In genomic region chr19:11405846-11406643, GRCh38 we compare ENCODE assay signal across 9 cellular contexts. TPM values are rescaled to one million over a fixed set of nuclear protein-coding genes. Genes with fewer than 3 reads are reported as not detected.
DNase-seq lines count a peak whose midpoint lies in the region; ATAC-seq and TF ChIP-seq lines count a peak whose summit lies in the region.
"Had no signal": no experiment of that assay in that cellular context is flagged by ENCODE, and none has a peak within 500 bp of the region (broad histone marks: within the 10 kb centered on the region; RNA-seq: fewer than 3 reads in every experiment).

No MANE protein-coding gene starts in this region.

- no peaks in the 10 kb centered on the region for H3K9me3 Mint-ChIP-seq in naive thymus-derived CD8-positive, alpha-beta T cell

- no peak overlapping the region for H3K4me3 Mint-ChIP-seq in naive thymus-derived CD8-positive, alpha-beta T cell

- peak; percentile 56 for DNase-seq in BE2C
- peak; percentile 39 for DNase-seq in RPMI8226
- no peak for DNase-seq in choroid plexus epithelial cell (ENCODE audit: low read depth)
- peak in 2 of 10 donors; percentile 26 to 27 for DNase-seq in naive thymus-derived CD8-positive, alpha-beta T cell
- no peak for DNase-seq in stomach
- no peak for DNase-seq in NCI-H1092 treated with DMSO at 0.1 percent for 48 hours (lab: John Stamatoyannopoulos, UW)
- no peak for DNase-seq in GOT3 (lab: John Stamatoyannopoulos, UW)
- DNase-seq: Calu3 had no signal

- H3K4me3 ChIP-seq in BE2C (ENCODE audit: low read depth, low read length) (peak overlapping the region; percentile 34), choroid plexus epithelial cell (ENCODE audit: low read depth, low read length) (no peak overlapping the region), stomach (no peak overlapping the region)

- no peaks in the 10 kb centered on the region for H3K9me3 ChIP-seq in BE2C
- no peaks in the 10 kb centered on the region for H3K9me3 ChIP-seq in stomach

- POLR2A ChIA-PET in naive thymus-derived CD8-positive, alpha-beta T cell (lab: Charles Lee): interaction anchor here (0.7 kb wide), 1 partner anchor 114 kb away, joined by 3 read pairs; no protein-coding TSS in a partner anchor

- peaks cover 0 to 31% (median 12%) of the 10 kb centered on the region in 5 donors for H3K27me3 Mint-ChIP-seq in naive thymus-derived CD8-positive, alpha-beta T cell

- H3K27me3 ChIP-seq in BE2C: no peaks in the 10 kb centered on the region; the same call in 1 of the 2 replicates
- peaks cover 0 to 25% (median 0%) of the 10 kb centered on the region in 3 donors for H3K27me3 ChIP-seq in stomach

- TF ChIP-seq EP300 in stomach (IDR thresholded peaks at IDR 0.05): no peak

- 55 to 80% (median 70%) methylated on average over 44 of the region's 44 CpGs for WGBS in stomach, 5 donors

- no peaks in the 10 kb centered on the region for H3K36me3 Mint-ChIP-seq in naive thymus-derived CD8-positive, alpha-beta T cell

- TF ChIP-seq CTCF in BE2C (IDR thresholded peaks at IDR 0.05; ENCODE audit: low read depth, low read length) (peak; percentile 52), choroid plexus epithelial cell (conservative IDR thresholded peaks at IDR 0.05; ENCODE audit: low read depth, low read length) (peak; percentile 49), stomach (IDR thresholded peaks at IDR 0.05) (no peak)

- ATAC-seq in naive thymus-derived CD8-positive, alpha-beta T cell: peak; percentile 56 to 76
- ATAC-seq in HG03097 (IDR thresholded peaks at IDR 0.05; ENCODE audit: low FRiP score, unreplicated experiment): no peak

- H3K4me1 ChIP-seq in BE2C (peaks cover 3% of the 10 kb centered on the region; the same call in 1 of the 2 replicates), stomach (peaks cover 0 to 6% (median 4%) of the 10 kb centered on the region in 4 donors)

- no peak overlapping the region for H3K27ac Mint-ChIP-seq in naive thymus-derived CD8-positive, alpha-beta T cell

- TF ChIP-seq POLR2A in stomach (IDR thresholded peaks at IDR 0.05): no peak

- intact Hi-C loops in stomach (cut with DNase I; ENCODE audit: low total_unique reads): no loop called here

- peaks cover 0 to 2% (median 0%) of the 10 kb centered on the region in 4 donors for H3K4me1 Mint-ChIP-seq in naive thymus-derived CD8-positive, alpha-beta T cell

- no peaks in the 10 kb centered on the region for H3K36me3 ChIP-seq in BE2C
- peaks cover 0 to 45% (median 29%) of the 10 kb centered on the region in 4 donors for H3K36me3 ChIP-seq in stomach

- H3K27ac ChIP-seq in stomach: no peak overlapping the region

RNA-seq across cellular contexts. Expression of gene RGL3, which starts 13.1 kb away (rescaled TPM):
- polyA plus RNA-seq in BE2C (2012; ENCODE audit: insufficient read depth, insufficient read length, low read depth): not detected
- total RNA-seq in naive thymus-derived CD8-positive, alpha-beta T cell: not detected
- not detected for polyA plus RNA-seq in naive thymus-derived CD8-positive, alpha-beta T cell
- 100 to 1,000 TPM in 3 of 5 donors, 10 to 100 TPM in 2; 22.8 to 454 (median 107) TPM for total RNA-seq in stomach
- 10 to 100 TPM; 20.6 to 41.2 (median 26.3) TPM for polyA plus RNA-seq in stomach

RNA-seq across cellular contexts. Expression of gene EPOR, which starts 21.9 kb away (rescaled TPM):
- 38.7 TPM for polyA plus RNA-seq in BE2C (2012; ENCODE audit: insufficient read depth, insufficient read length, low read depth)
- 1 to 10 TPM; 5.1 to 6.2 TPM for total RNA-seq in naive thymus-derived CD8-positive, alpha-beta T cell
- polyA plus RNA-seq in naive thymus-derived CD8-positive, alpha-beta T cell: 1 to 10 TPM; 5.1 to 6.9 (median 5.9) TPM
- total RNA-seq in stomach: 10 to 100 TPM in 4 of 5 donors, 1 to 10 TPM in 1; 4.8 to 19.9 (median 14.6) TPM
- polyA plus RNA-seq in stomach: 1 to 10 TPM; 3.7 to 8.9 (median 5.0) TPM

RNA-seq across cellular contexts. Expression of gene ODAD3, which starts 28.9 kb away (rescaled TPM):
- polyA plus RNA-seq in BE2C (2012; ENCODE audit: insufficient read depth, insufficient read length, low read depth): 2.0 TPM
- total RNA-seq in naive thymus-derived CD8-positive, alpha-beta T cell: not detected
- polyA plus RNA-seq in naive thymus-derived CD8-positive, alpha-beta T cell: not detected
- not detected for total RNA-seq in stomach
- under 1 TPM; 0.38 to 0.92 (median 0.62) TPM for polyA plus RNA-seq in stomach
- total RNA-seq: Calu3 had no signal

RNA-seq across cellular contexts. Expression of gene PRKCSH, which starts 29.4 kb away (rescaled TPM):
- polyA plus RNA-seq in BE2C (2012; ENCODE audit: insufficient read depth, insufficient read length, low read depth): 490 TPM
- total RNA-seq in naive thymus-derived CD8-positive, alpha-beta T cell: 100 to 1,000 TPM; 252 to 262 TPM
- polyA plus RNA-seq in naive thymus-derived CD8-positive, alpha-beta T cell: 10 to 100 TPM; 23.5 to 58.7 (median 28.0) TPM
- 100 to 1,000 TPM in 2 of 5 donors, 10 to 100 TPM in 3; 30.3 to 221 (median 76.9) TPM for total RNA-seq in stomach
- 100 to 1,000 TPM; 109 to 138 (median 115) TPM for polyA plus RNA-seq in stomach

RNA-seq across cellular contexts. Expression of gene SWSAP1, which starts 31.6 kb away (rescaled TPM):
- polyA plus RNA-seq in BE2C (2012; ENCODE audit: insufficient read depth, insufficient read length, low read depth): 8.9 TPM
- 1 to 10 TPM; 5.6 to 5.7 TPM for total RNA-seq in naive thymus-derived CD8-positive, alpha-beta T cell
- polyA plus RNA-seq in naive thymus-derived CD8-positive, alpha-beta T cell: 1 to 10 TPM; 4.3 to 5.8 (median 4.7) TPM
- under 1 TPM in 2 of 5 donors, not detected in 3; 0.37 to 0.45 TPM for total RNA-seq in stomach
- polyA plus RNA-seq in stomach: 1 to 10 TPM; 3.2 to 4.1 (median 3.4) TPM

Comparison
In these comparisons a context has a peak if more than half of its experiments do, and no peak if none do; other contexts are left out.
1. DNase-seq: peak in BE2C (single experiment) and RPMI8226 (single experiment); none in choroid plexus epithelial cell (single experiment), stomach (single experiment), NCI-H1092 treated with DMSO at 0.1 percent for 48 hours (single experiment) and GOT3 (single experiment).
2. CTCF ChIP-seq: peak in BE2C (single experiment) and choroid plexus epithelial cell (single experiment); none in stomach (0 of 7).
3. RNA of gene RGL3, which starts 13.1 kb away (total RNA-seq): 22.8 to 454 TPM in stomach; not detected in naive thymus-derived CD8-positive, alpha-beta T cell; every median in the first group is over 10 times any median in the second.